In the genomic region with DNA sequence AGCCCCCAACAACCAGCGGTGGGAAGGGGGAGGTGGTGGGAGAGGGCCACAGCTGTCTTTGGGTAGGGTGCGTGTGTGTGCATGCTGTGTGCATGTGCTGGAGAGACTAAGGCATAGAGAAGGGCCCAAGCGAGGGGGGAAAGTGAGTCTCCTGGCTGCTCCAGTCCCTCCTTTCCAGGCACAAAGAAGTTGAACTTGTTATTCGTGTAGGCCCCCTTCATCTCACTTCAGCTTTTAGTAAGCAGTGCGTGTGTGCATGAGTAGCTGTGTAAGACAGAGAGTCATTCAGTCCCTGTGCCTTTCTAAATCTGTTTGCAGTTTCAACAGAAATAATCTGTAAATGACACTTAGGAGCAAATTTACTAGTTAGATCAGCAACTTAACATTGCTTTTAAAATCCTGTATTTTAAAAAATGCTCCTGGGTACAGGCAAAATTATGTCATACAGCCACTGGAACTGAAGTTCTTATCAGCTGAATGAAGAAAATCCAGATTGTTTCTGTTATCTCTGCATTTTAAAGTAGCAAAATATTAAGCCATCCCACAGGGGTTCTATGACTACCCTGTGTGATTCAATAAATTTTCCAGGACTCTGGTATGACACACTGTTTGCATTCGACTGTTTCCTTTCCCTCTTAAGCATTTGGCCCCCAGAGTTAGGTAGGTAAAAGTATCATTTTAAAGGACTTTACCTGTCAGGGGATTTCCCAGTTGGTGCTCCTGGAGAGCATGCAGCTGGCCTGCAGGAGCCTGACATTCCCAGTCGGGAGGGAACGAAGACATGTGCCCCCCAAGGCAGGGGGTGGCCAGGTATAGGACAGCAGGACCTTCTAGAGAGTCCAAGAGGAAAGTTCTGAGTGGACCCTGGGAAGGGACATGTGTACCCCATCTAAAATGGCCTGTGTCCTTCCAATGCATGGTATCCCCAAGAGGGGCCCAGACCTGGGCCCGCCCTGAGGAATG, we compare ENCODE assay signal across 1 cellular context.
TF ChIP-seq lines count a peak whose summit lies in the region.

No MANE protein-coding gene starts in this region.

TF ChIP-seq in HepG2, 621 proteins besides CTCF, POLR2A, EP300 and RAD21:
- TF ChIP-seq NRL (CRISPR knock-in tag; IDR thresholded peaks at IDR 0.05; ENCODE audit: borderline replicate concordance) = no peak
- TF ChIP-seq, protein P1, sequence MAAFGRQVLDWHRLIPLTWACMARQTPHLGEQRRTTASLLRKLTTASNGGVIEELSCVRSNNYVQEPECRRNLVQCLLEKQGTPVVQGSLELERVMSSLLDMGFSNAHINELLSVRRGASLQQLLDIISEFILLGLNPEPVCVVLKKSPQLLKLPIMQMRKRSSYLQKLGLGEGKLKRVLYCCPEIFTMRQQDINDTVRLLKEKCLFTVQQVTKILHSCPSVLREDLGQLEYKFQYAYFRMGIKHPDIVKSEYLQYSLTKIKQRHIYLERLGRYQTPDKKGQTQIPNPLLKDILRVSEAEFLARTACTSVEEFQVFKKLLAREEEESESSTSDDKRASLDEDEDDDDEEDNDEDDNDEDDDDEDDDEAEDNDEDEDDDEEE (CRISPR knock-in tag; IDR thresholded peaks at IDR 0.05) = no peak
- no peak for TF ChIP-seq ZNF781 (CRISPR knock-in tag; IDR thresholded peaks at IDR 0.05; ENCODE audit: borderline replicate concordance, not compliant biosample characterization)
- TF ChIP-seq ZNF337 (CRISPR knock-in tag; IDR thresholded peaks at IDR 0.05; ENCODE audit: borderline replicate concordance, low read depth) = no peak
- no peak for TF ChIP-seq WIZ (CRISPR knock-in tag; IDR thresholded peaks at IDR 0.05)
- no peak for TF ChIP-seq ZFAT (CRISPR knock-in tag; conservative IDR thresholded peaks at IDR 0.05)
- TF ChIP-seq FLYWCH1 (CRISPR knock-in tag; IDR thresholded peaks at IDR 0.05) = no peak
- no peak for TF ChIP-seq ZBTB21 (CRISPR knock-in tag; IDR thresholded peaks at IDR 0.05)
- no peak for TF ChIP-seq ZNF7 (CRISPR knock-in tag; IDR thresholded peaks at IDR 0.05)
- no peak for TF ChIP-seq CEBPB (IDR thresholded peaks at IDR 0.05; ENCODE audit: borderline replicate concordance, low read depth, low read length)
- no peak for TF ChIP-seq U2AF1 (optimal IDR thresholded peaks at IDR 0.05; ENCODE audit: low read depth, low read length)
- no peak for TF ChIP-seq KLF12 (CRISPR knock-in tag; IDR thresholded peaks at IDR 0.05; ENCODE audit: borderline replicate concordance)
- TF ChIP-seq, protein P2, sequence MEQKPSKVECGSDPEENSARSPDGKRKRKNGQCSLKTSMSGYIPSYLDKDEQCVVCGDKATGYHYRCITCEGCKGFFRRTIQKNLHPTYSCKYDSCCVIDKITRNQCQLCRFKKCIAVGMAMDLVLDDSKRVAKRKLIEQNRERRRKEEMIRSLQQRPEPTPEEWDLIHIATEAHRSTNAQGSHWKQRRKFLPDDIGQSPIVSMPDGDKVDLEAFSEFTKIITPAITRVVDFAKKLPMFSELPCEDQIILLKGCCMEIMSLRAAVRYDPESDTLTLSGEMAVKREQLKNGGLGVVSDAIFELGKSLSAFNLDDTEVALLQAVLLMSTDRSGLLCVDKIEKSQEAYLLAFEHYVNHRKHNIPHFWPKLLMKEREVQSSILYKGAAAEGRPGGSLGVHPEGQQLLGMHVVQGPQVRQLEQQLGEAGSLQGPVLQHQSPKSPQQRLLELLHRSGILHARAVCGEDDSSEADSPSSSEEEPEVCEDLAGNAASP (CRISPR knock-in tag; IDR thresholded peaks at IDR 0.05; ENCODE audit: borderline replicate concordance) = no peak
- TF ChIP-seq, protein P3, sequence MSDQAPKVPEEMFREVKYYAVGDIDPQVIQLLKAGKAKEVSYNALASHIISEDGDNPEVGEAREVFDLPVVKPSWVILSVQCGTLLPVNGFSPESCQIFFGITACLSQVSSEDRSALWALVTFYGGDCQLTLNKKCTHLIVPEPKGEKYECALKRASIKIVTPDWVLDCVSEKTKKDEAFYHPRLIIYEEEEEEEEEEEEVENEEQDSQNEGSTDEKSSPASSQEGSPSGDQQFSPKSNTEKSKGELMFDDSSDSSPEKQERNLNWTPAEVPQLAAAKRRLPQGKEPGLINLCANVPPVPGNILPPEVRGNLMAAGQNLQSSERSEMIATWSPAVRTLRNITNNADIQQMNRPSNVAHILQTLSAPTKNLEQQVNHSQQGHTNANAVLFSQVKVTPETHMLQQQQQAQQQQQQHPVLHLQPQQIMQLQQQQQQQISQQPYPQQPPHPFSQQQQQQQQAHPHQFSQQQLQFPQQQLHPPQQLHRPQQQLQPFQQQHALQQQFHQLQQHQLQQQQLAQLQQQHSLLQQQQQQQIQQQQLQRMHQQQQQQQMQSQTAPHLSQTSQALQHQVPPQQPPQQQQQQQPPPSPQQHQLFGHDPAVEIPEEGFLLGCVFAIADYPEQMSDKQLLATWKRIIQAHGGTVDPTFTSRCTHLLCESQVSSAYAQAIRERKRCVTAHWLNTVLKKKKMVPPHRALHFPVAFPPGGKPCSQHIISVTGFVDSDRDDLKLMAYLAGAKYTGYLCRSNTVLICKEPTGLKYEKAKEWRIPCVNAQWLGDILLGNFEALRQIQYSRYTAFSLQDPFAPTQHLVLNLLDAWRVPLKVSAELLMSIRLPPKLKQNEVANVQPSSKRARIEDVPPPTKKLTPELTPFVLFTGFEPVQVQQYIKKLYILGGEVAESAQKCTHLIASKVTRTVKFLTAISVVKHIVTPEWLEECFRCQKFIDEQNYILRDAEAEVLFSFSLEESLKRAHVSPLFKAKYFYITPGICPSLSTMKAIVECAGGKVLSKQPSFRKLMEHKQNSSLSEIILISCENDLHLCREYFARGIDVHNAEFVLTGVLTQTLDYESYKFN (CRISPR knock-in tag; conservative IDR thresholded peaks at IDR 0.05) = no peak
- no peak for TF ChIP-seq MED13 (CRISPR knock-in tag; IDR thresholded peaks at IDR 0.05)
- no peak for TF ChIP-seq MATR3 (CRISPR knock-in tag; IDR thresholded peaks at IDR 0.05)
- no peak for TF ChIP-seq KLF6 (CRISPR knock-in tag; IDR thresholded peaks at IDR 0.05)
- no peak for TF ChIP-seq ZNF3 (CRISPR knock-in tag; IDR thresholded peaks at IDR 0.05)
